Comparison of ENCODE assay signal across 1 cellular context in genomic region chr2:239262484-239263230, GRCh38.
TF ChIP-seq lines count a peak whose summit lies in the region.

No MANE protein-coding gene starts in this region.

TF ChIP-seq in H1, 55 proteins besides CTCF, POLR2A, EP300 and RAD21:
- TF ChIP-seq PHF8 (conservative IDR thresholded peaks at IDR 0.05; ENCODE audit: low read depth, low read length) (no peak), CEBPB (IDR thresholded peaks at IDR 0.05; ENCODE audit: low read depth, low read length) (no peak), NANOG (IDR thresholded peaks at IDR 0.05; ENCODE audit: insufficient read depth, low read depth, low read length, poor library complexity, severe bottlenecking) (no peak), MAFK (IDR thresholded peaks at IDR 0.05; ENCODE audit: low read depth, low read length) (no peak), GABPA (IDR thresholded peaks at IDR 0.05; ENCODE audit: borderline replicate concordance, insufficient read depth, low read length) (no peak), CHD2 (IDR thresholded peaks at IDR 0.05; ENCODE audit: low read length) (no peak), ATF2 (IDR thresholded peaks at IDR 0.05; ENCODE audit: low read length) (no peak), CREB1 (IDR thresholded peaks at IDR 0.05) (no peak), YY1 (IDR thresholded peaks at IDR 0.05; ENCODE audit: low read depth, low read length) (no peak), ASH2L (IDR thresholded peaks at IDR 0.05; ENCODE audit: low read length) (no peak), BACH1 (IDR thresholded peaks at IDR 0.05; ENCODE audit: low read length) (no peak), EGR1 (IDR thresholded peaks at IDR 0.05; ENCODE audit: borderline replicate concordance, low read depth, low read length) (no peak), TCF12 (IDR thresholded peaks at IDR 0.05; ENCODE audit: low read depth, low read length) (no peak), SIX5 (IDR thresholded peaks at IDR 0.05; ENCODE audit: low read depth, low read length) (no peak), RNF2 (IDR thresholded peaks at IDR 0.05; ENCODE audit: borderline replicate concordance, low read depth, low read length, missing control alignments, poor library complexity, severe bottlenecking) (no peak), BRCA1 (IDR thresholded peaks at IDR 0.05; ENCODE audit: low read depth, low read length) (no peak)
- TF ChIP-seq, protein P1, sequence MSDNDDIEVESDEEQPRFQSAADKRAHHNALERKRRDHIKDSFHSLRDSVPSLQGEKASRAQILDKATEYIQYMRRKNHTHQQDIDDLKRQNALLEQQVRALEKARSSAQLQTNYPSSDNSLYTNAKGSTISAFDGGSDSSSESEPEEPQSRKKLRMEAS (IDR thresholded peaks at IDR 0.05): no peak
- TF ChIP-seq, protein P2, sequence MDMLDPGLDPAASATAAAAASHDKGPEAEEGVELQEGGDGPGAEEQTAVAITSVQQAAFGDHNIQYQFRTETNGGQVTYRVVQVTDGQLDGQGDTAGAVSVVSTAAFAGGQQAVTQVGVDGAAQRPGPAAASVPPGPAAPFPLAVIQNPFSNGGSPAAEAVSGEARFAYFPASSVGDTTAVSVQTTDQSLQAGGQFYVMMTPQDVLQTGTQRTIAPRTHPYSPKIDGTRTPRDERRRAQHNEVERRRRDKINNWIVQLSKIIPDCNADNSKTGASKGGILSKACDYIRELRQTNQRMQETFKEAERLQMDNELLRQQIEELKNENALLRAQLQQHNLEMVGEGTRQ (IDR thresholded peaks at IDR 0.05; ENCODE audit: low read length): no peak
TF ChIP-seq in H1: peak in this region for 0.
